ENCODE assay signal across 7 cellular contexts in the genomic region with DNA sequence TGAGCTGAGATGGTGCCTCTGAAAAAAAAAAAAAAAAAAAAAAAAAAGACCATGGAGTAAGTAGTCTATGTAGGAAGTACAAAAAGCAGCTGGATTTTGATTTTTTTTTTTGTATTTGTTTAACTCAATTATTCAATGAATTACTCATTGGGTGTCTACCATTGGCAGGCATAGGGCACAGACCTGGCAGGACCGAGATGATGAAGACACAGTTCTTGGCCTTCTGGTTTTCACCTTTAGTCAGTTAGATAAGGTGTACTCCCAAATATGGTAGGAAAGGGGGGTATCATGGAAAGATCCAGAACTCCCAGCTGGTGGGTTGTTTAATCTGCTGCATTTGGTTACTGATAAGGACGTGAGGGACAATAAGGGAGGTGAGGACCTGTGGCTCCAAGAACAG.
"Had no signal": no experiment of that assay in that cellular context is flagged by ENCODE, and none has a peak within 500 bp of the region (broad histone marks: within the 10 kb centered on the region; RNA-seq: fewer than 3 reads in every experiment).

No MANE protein-coding gene starts in this region.

- FAIRE-seq: H1, H54, HTR-8/SVneo had no signal

- H3K36me3 Mint-ChIP-seq: IgD-negative memory B cell had no signal

- H3K27ac Mint-ChIP-seq: GM23338, IgD-negative memory B cell had no signal

- H3K4me1 Mint-ChIP-seq: GM23338, H9, IgD-negative memory B cell had no signal

- H2AFZ ChIP-seq: GM23338 had no signal

- H3K4me3 Mint-ChIP-seq: GM23338, H9, IgD-negative memory B cell had no signal

- H3K4me3 ChIP-seq: GM23338 had no signal

- ATAC-seq: GM23338 had no signal

- H3K4me2 ChIP-seq: GM23338 had no signal

- DNase-seq: H9, HCEC 1CT had no signal
